Comparison of ENCODE assay signal across 26 cellular contexts in the genomic region with DNA sequence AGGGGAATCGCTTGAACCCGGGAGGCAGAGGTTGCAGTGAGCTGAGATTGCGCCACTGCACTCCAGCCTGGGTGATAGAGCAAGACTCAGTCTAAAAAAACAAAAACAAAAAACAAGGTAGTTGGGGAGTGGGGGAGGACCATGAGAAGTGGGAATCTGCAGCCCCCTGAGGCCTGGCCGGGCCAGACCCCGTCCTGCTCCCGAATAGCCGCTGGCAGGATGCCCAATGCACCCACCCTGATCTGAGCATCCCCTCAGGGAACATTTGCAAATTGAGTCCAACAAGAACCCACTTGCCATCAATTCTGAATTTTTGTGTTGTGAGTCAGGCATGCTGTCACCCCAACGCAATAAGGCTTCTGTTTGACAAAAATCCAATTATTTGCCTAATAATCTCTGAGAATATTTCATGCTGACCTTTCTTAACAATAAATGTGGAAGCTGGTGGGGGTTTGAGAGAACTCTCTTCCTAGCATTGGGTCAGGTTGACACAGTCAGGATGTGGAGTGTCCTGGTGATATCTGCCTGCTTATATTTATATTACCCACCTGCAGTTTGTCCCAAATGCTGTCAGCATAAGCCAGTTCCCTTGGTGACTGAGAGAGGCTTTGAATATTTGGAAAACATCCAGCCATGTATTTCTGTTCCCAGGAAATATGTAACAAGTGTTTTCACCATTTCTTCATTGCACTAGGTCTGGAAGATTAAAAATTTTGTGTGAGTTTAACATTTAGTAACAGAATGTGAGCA. TPM values are rescaled to one million over a fixed set of nuclear protein-coding genes. Genes with fewer than 3 reads are reported as not detected.
DNase-seq lines count a peak whose midpoint lies in the region; ATAC-seq, FAIRE-seq and TF ChIP-seq lines count a peak whose summit lies in the region.
"Had no signal": no experiment of that assay in that cellular context is flagged by ENCODE, and none has a peak within 500 bp of the region (broad histone marks: within the 10 kb centered on the region; RNA-seq: fewer than 3 reads in every experiment).

No MANE protein-coding gene starts in this region.

- H3K36me3 ChIP-seq in bronchial epithelial cell (ENCODE audit: control insufficient read depth, insufficient read depth, low read length) (no peaks in the 10 kb centered on the region), HepG2 (replicated peaks in 1 of 2; ENCODE audit: control insufficient read depth in 1 of 2, insufficient read depth in 2 of 2, low read length in 2 of 2) (no peaks in the 10 kb centered on the region)
- H3K36me3 ChIP-seq: colonic mucosa had no signal

- no peaks in the 10 kb centered on the region for H3K36me3 Mint-ChIP-seq in CD14-positive monocyte
- no peaks in the 10 kb centered on the region for H3K36me3 Mint-ChIP-seq in activated T-helper 2 cell treated with anti-CD3 and anti-CD28 coated beads, Interferon-gamma antibody, Interleukin-2, Interleukin-4, amounts not matched to agents 10 μg/mL and 5 μg/mL and 100 μg/mL, durations not matched to agents 14 hours and 24 hours and 36 hours (ENCODE audit: low read depth)
- H3K36me3 Mint-ChIP-seq: naive thymus-derived CD4-positive, alpha-beta T cell had no signal

- no peak overlapping the region for H3K4me3 Mint-ChIP-seq in CD14-positive monocyte
- H3K4me3 Mint-ChIP-seq in activated T-helper 2 cell treated with anti-CD3 and anti-CD28 coated beads, Interferon-gamma antibody, Interleukin-2, Interleukin-4, amounts not matched to agents 10 μg/mL and 5 μg/mL and 100 μg/mL, durations not matched to agents 14 hours and 24 hours and 36 hours (ENCODE audit: low read depth), result no peak overlapping the region
- H3K4me3 Mint-ChIP-seq: H9; naive thymus-derived CD4-positive, alpha-beta T cell; stimulated activated naive CD8-positive, alpha-beta T cell treated with anti-CD3 and anti-CD28 coated beads, Interleukin-15, amount 100 ng/mL, for 72 hours; T-helper 17 cell had no signal

- no peak overlapping the region for H3K27ac Mint-ChIP-seq in CD14-positive monocyte
- H3K27ac Mint-ChIP-seq in activated T-helper 2 cell treated with anti-CD3 and anti-CD28 coated beads, Interferon-gamma antibody, Interleukin-2, Interleukin-4, amounts not matched to agents 10 μg/mL and 5 μg/mL and 100 μg/mL, durations not matched to agents 14 hours and 24 hours and 36 hours, result no peak overlapping the region
- H3K27ac Mint-ChIP-seq: H9; naive thymus-derived CD4-positive, alpha-beta T cell; stimulated activated naive CD8-positive, alpha-beta T cell treated with anti-CD3 and anti-CD28 coated beads, Interleukin-15, amount 100 ng/mL, for 72 hours; T-helper 17 cell had no signal

- TF ChIP-seq CTCF in CD14-positive monocyte (IDR thresholded peaks at IDR 0.05), result no peak
- TF ChIP-seq CTCF in bronchial epithelial cell (IDR thresholded peaks at IDR 0.05; ENCODE audit: insufficient read depth, low read length, severe bottlenecking), result no peak
- no peak for TF ChIP-seq CTCF in HepG2 (CRISPR knock-in tag; IDR thresholded peaks at IDR 0.05)

- H4K20me1 ChIP-seq in HepG2 (ENCODE audit: insufficient read depth, low read length), result no peaks in the 10 kb centered on the region

- CTCF ChIA-PET in HepG2 (lab: Yijun Ruan, JAX; ENCODE audit: low intra/inter-chr PET ratio, low total read pairs), result no interaction called here

- POLR2A ChIA-PET in HepG2 (lab: Yijun Ruan, JAX), result no interaction called here

- ATAC-seq in HepG2 (no peak), GM18858 (IDR thresholded peaks at IDR 0.05; ENCODE audit: unreplicated experiment) (no peak)
- ATAC-seq: naive thymus-derived CD4-positive, alpha-beta T cell; stimulated activated naive CD8-positive, alpha-beta T cell treated with anti-CD3 and anti-CD28 coated beads, Interleukin-15, amount 100 ng/mL, for 72 hours; T-helper 17 cell had no signal

- H3K4me1 ChIP-seq in HepG2 (ENCODE audit: insufficient read depth, low read length), result no peaks in the 10 kb centered on the region
- H3K4me1 ChIP-seq: colonic mucosa had no signal

- H3K79me2 ChIP-seq in HepG2 (ENCODE audit: insufficient read depth, low read length), result no peaks in the 10 kb centered on the region

- no peak overlapping the region for H3K27ac ChIP-seq in HepG2 (ENCODE audit: extremely low read length, insufficient read depth, low read length)
- H3K27ac ChIP-seq: colonic mucosa, skin epidermis, VCaP had no signal

- peaks cover 0 to 2% (median 0%) of the 10 kb centered on the region in 7 donors for H3K9me3 Mint-ChIP-seq in CD14-positive monocyte
- H3K9me3 Mint-ChIP-seq in activated T-helper 2 cell treated with anti-CD3 and anti-CD28 coated beads, Interferon-gamma antibody, Interleukin-2, Interleukin-4, amounts not matched to agents 10 μg/mL and 5 μg/mL and 100 μg/mL, durations not matched to agents 14 hours and 24 hours and 36 hours, result no peaks in the 10 kb centered on the region
- H3K9me3 Mint-ChIP-seq: H9; stimulated activated naive CD8-positive, alpha-beta T cell treated with anti-CD3 and anti-CD28 coated beads, Interleukin-15, amount 100 ng/mL, for 72 hours had no signal

- TF ChIP-seq POLR2A in HepG2 (IDR thresholded peaks at IDR 0.05; ENCODE audit: insufficient read depth in 1 of 2, low read depth in 2 of 2, low read length in 2 of 2), result no peak

- no peak overlapping the region for H3K9ac ChIP-seq in HepG2 (ENCODE audit: insufficient read depth, low read depth, low read length)

- TF ChIP-seq RAD21 in HepG2 (CRISPR knock-in tag; IDR thresholded peaks at IDR 0.05), result no peak

- FAIRE-seq in bronchial epithelial cell (lab: Jason Lieb, UNC) (no peak), HepG2 (lab: Jason Lieb, UNC) (no peak)

- intact Hi-C loops in CD14-positive monocyte (cut with micrococcal nuclease) (no loop called here), HepG2 (cut with micrococcal nuclease; ENCODE audit: unreplicated experiment) (no loop called here)
- intact Hi-C loops in activated T-helper 2 cell treated with anti-CD3 and anti-CD28 coated beads, Interferon-gamma antibody, Interleukin-2, Interleukin-4, amounts not matched to agents 10 μg/mL and 5 μg/mL and 100 μg/mL, durations not matched to agents 14 hours and 24 hours and 36 hours (cut with micrococcal nuclease), result no loop called here

- peak; percentile 21 for DNase-seq in CD14-positive monocyte (ENCODE audit: low spot score)
- peak; percentile 50 for DNase-seq in G401 (ENCODE audit: low spot score)
- DNase-seq in bronchial epithelial cell (ENCODE audit: low read depth), result peak; percentile 9
- DNase-seq in HepG2 (ENCODE audit: low spot score), result no peak
- DNase-seq in effector CD4-positive, alpha-beta T cell, result no peak
- no peak for DNase-seq in NCI-H510A treated with DMSO at 0.1 percent for 48 hours (lab: John Stamatoyannopoulos, UW)
- no peak for DNase-seq in activated T-helper 2 cell treated with anti-CD3 and anti-CD28 coated beads, Interferon-gamma antibody, Interleukin-2, Interleukin-4, amounts not matched to agents 10 μg/mL and 5 μg/mL and 100 μg/mL, durations not matched to agents 14 hours and 24 hours and 36 hours (ENCODE audit: low spot score)
- DNase-seq: activated CD4-positive, alpha-beta T cell treated with anti-CD3 and anti-CD28 coated beads, Interleukin-2, amount 50 U/mL, for 4 hours; activated naive CD4-positive, alpha-beta T cell; activated T-cell treated with anti-CD3 and anti-CD28 coated beads for 4 hours; anterior cingulate cortex; colonic mucosa; H9; hippocampal formation; islet precursor cell; mesenchymal stem cell; NCI-H1694; SIG-M5; stimulated activated CD4-positive, alpha-beta T cell treated with anti-CD3 and anti-CD28 coated beads, Interleukin-2, amount 100 ng/mL, for 48 hours; stimulated activated naive CD8-positive, alpha-beta T cell treated with anti-CD3 and anti-CD28 coated beads, Interleukin-15, amount 100 ng/mL, for 72 hours; T-helper 17 cell had no signal

- H3K9me3 ChIP-seq in HepG2 (ENCODE audit: low read length), result no peaks in the 10 kb centered on the region
- H3K9me3 ChIP-seq: colonic mucosa had no signal

- in situ Hi-C loops in G401 (cut with HindIII; ENCODE audit: low sequenced_read_pairs) (no loop called here), HepG2 (cut with HindIII; ENCODE audit: extremely low pct_ligation_motif_present, low pct_unique_long_range_greater_than_20kb) (no loop called here)

- H3K27me3 ChIP-seq in bronchial epithelial cell (ENCODE audit: control insufficient read depth, insufficient read depth, low read length) (no peaks in the 10 kb centered on the region), HepG2 (ENCODE audit: control insufficient read depth in 1 of 2, insufficient read depth in 2 of 2, low read length in 2 of 2) (peaks cover 4 to 34% of the 10 kb centered on the region in 2 experiments; a peak in 4 of 5 replicates)

- peaks cover 17 to 22% (median 20%) of the 10 kb centered on the region in 3 donors for H3K27me3 Mint-ChIP-seq in CD14-positive monocyte (ENCODE audit: low read depth in 3 of 3)
- H3K27me3 Mint-ChIP-seq in activated T-helper 2 cell treated with anti-CD3 and anti-CD28 coated beads, Interferon-gamma antibody, Interleukin-2, Interleukin-4, amounts not matched to agents 10 μg/mL and 5 μg/mL and 100 μg/mL, durations not matched to agents 14 hours and 24 hours and 36 hours (ENCODE audit: low read depth), result peaks cover 18% of the 10 kb centered on the region

- TF ChIP-seq EP300 in HepG2 (IDR thresholded peaks at IDR 0.05; ENCODE audit: low read depth in 2 of 2, low read length in 2 of 2) (no peak), HepG2 (CRISPR knock-in tag; IDR thresholded peaks at IDR 0.05; ENCODE audit: borderline replicate concordance) (no peak)

- 12% methylated on average over 8 of the region's 8 CpGs for WGBS in HepG2 (ENCODE audit: low lambda C conversion rate)

- no peak overlapping the region for H2AFZ ChIP-seq in HepG2 (ENCODE audit: low read length)

- BruUV-seq in HepG2 (replicated peaks; lab: Mats Ljungman, UMichigan), result no TSS peak

- H3K4me1 Mint-ChIP-seq in CD14-positive monocyte, result no peaks in the 10 kb centered on the region
- no peaks in the 10 kb centered on the region for H3K4me1 Mint-ChIP-seq in activated T-helper 2 cell treated with anti-CD3 and anti-CD28 coated beads, Interferon-gamma antibody, Interleukin-2, Interleukin-4, amounts not matched to agents 10 μg/mL and 5 μg/mL and 100 μg/mL, durations not matched to agents 14 hours and 24 hours and 36 hours (ENCODE audit: low read depth)
- H3K4me1 Mint-ChIP-seq: naive thymus-derived CD4-positive, alpha-beta T cell; stimulated activated naive CD8-positive, alpha-beta T cell treated with anti-CD3 and anti-CD28 coated beads, Interleukin-15, amount 100 ng/mL, for 72 hours; T-helper 17 cell had no signal

- H3K4me2 ChIP-seq in HepG2 (ENCODE audit: low read depth, low read length), result no peak overlapping the region

- H3K4me3 ChIP-seq in bronchial epithelial cell (ENCODE audit: low read depth, low read length) (no peak overlapping the region), HepG2 (replicated peaks in 1 of 3; ENCODE audit: insufficient read depth in 1 of 3, low read depth in 2 of 3, low read length in 3 of 3) (no peak overlapping the region)
- H3K4me3 ChIP-seq: colonic mucosa, skin epidermis had no signal

RNA-seq across cellular contexts. Expression of a gene that starts 28.4 kb away (rescaled TPM):
- not detected for polyA plus RNA-seq in CD14-positive monocyte
- total RNA-seq in G401 (2014; rRNA removed; shearing (Covaris generic)), result not detected in 2 replicates
- total RNA-seq in bronchial epithelial cell, result not detected in 2 replicates
- not detected in 2 replicates for total RNA-seq in HepG2 (2016; rRNA removed; fragmentation: Illumina TruSeq; extraction: Trizol)
- not detected in 2 replicates for total RNA-seq in HepG2 (2016; cell fraction: cytosol; rRNA removed; fragmentation: Illumina TruSeq; extraction: Trizol; ENCODE audit: low read depth)
- total RNA-seq in HepG2 (2016; cell fraction: insoluble cytoplasmic fraction; rRNA removed; fragmentation: Illumina TruSeq; extraction: Trizol), result not detected in 2 replicates
- total RNA-seq in HepG2 (2016; cell fraction: membrane; rRNA removed; fragmentation: Illumina TruSeq; extraction: Trizol), result not detected in 2 replicates
- not detected in 2 replicates for total RNA-seq in HepG2 (2016; cell fraction: nucleus; rRNA removed; fragmentation: Illumina TruSeq; extraction: Trizol)
- 0.01 and 0.09 TPM in 2 replicates for polyA plus RNA-seq in HepG2 (2011; rRNA removed)
- 0.01 and 0.03 TPM in 2 replicates for polyA plus RNA-seq in HepG2 (2011; cell fraction: cytosol; rRNA removed)
- 0.14 and 0.32 TPM in 2 replicates for polyA plus RNA-seq in HepG2 (2011; cell fraction: nucleus; rRNA removed)
- 0.05 TPM in 2 replicates for polyA plus RNA-seq in HepG2 (2012)
- not detected in 2 replicates for polyA plus RNA-seq in HepG2 (2016; cell fraction: cytosol; fragmentation: Illumina TruSeq; extraction: Trizol; ENCODE audit: low read depth)
- not detected in 2 replicates for polyA plus RNA-seq in HepG2 (2016; cell fraction: insoluble cytoplasmic fraction; fragmentation: Illumina TruSeq; extraction: Trizol; ENCODE audit: low read depth)
- polyA plus RNA-seq in HepG2 (2016; cell fraction: membrane; fragmentation: Illumina TruSeq; extraction: Trizol; ENCODE audit: low read depth), result not detected in 2 replicates
- not detected in 2 replicates for polyA plus RNA-seq in HepG2 (2016; cell fraction: nucleus; fragmentation: Illumina TruSeq; extraction: Trizol; ENCODE audit: insufficient read depth, low read depth)
- polyA minus RNA-seq in HepG2 (2011; rRNA and poly(A)+ RNA removed; ENCODE audit: low replicate concordance), result 0.04 TPM in 1 of 2 replicates, not detected in the other
- not detected in 2 replicates for polyA minus RNA-seq in HepG2 (2011; cell fraction: cytosol; rRNA and poly(A)+ RNA removed)
- polyA minus RNA-seq in HepG2 (2011; cell fraction: nucleus; rRNA and poly(A)+ RNA removed), result 0.13 TPM in 1 of 2 replicates, not detected in the other
- total RNA-seq in activated T-helper 2 cell treated with anti-CD3 and anti-CD28 coated beads, Interferon-gamma antibody, Interleukin-2, Interleukin-4, amounts not matched to agents 10 μg/mL and 5 μg/mL and 100 μg/mL, durations not matched to agents 14 hours and 24 hours and 36 hours, result not detected in 2 replicates
- total RNA-seq: H9; naive thymus-derived CD4-positive, alpha-beta T cell; NCI-H460; T-helper 17 cell had no signal
- polyA plus RNA-seq: naive thymus-derived CD4-positive, alpha-beta T cell had no signal

Comparison
In these comparisons a context has a peak if more than half of its experiments do, and no peak if none do; other contexts are left out.
1. DNase-seq: peak in CD14-positive monocyte (single experiment), G401 (single experiment) and bronchial epithelial cell (single experiment); none in HepG2 (single experiment), effector CD4-positive, alpha-beta T cell (single experiment), NCI-H510A treated with DMSO at 0.1 percent for 48 hours (single experiment) and activated T-helper 2 cell treated with anti-CD3 and anti-CD28 coated beads, Interferon-gamma antibody, Interleukin-2, Interleukin-4, amounts not matched to agents 10 μg/mL and 5 μg/mL and 100 μg/mL, durations not matched to agents 14 hours and 24 hours and 36 hours (single experiment).